Comparison of ENCODE assay signal across 26 cellular contexts in genomic region chr18:51541230-51541629, GRCh38.
"Had no signal": no experiment of that assay in that cellular context is flagged by ENCODE, and none has a peak within 500 bp of the region (broad histone marks: within the 10 kb centered on the region; RNA-seq: fewer than 3 reads in every experiment).

No MANE protein-coding gene starts in this region.

- H3K4me1 Mint-ChIP-seq: activated CD4-positive, alpha-beta T cell treated with anti-CD3 and anti-CD28 coated beads, Interleukin-2, amount 10 ng/mL, durations not matched to agents 24 days and 14 days; activated naive CD8-positive, alpha-beta T cell treated with anti-CD3 and anti-CD28 coated beads for 36 hours had no signal

- H3K27me3 Mint-ChIP-seq: activated CD4-positive, alpha-beta T cell treated with anti-CD3 and anti-CD28 coated beads, Interleukin-2, amount 10 ng/mL, durations not matched to agents 24 days and 14 days had no signal

- DNase-seq: activated CD4-positive, alpha-beta T cell treated with anti-CD3 and anti-CD28 coated beads for 1 hour; activated CD4-positive, alpha-beta T cell treated with anti-CD3 and anti-CD28 coated beads, Interleukin-2, amount 10 ng/mL, durations not matched to agents 24 days and 14 days; activated CD4-positive, alpha-beta T cell treated with anti-CD3 and anti-CD28 coated beads, Interleukin-2, amount 50 U/mL, for 48 hours; activated CD4-positive, CD25-positive, alpha-beta regulatory T cell; activated CD8-positive, alpha-beta T cell treated with anti-CD3 and anti-CD28 coated beads, Interleukin-2, amount 10 ng/mL, durations not matched to agents 7 days and 5 days; activated gamma-delta T cell treated with Interleukin-2 at 50 U/mL for 16 hours; activated naive CD4-positive, alpha-beta T cell treated with anti-CD3 and anti-CD28 coated beads for 36 hours; activated naive CD8-positive, alpha-beta T cell treated with anti-CD3 and anti-CD28 coated beads for 36 hours; amniotic stem cell; aorta; brain microvascular endothelial cell; central memory CD4-positive, alpha-beta T cell; MM.1S; MV-4-11; NCI-H1092; NCI-H1436 treated with DMSO at 0.1 percent for 48 hours; NCI-H1694 treated with DMSO at 0.1 percent for 48 hours; NCI-H2029 treated with DMSO at 0.1 percent for 48 hours; NCI-H2107; NCI-H2171; NCI-H510A; NCI-H526; NCI-H748 treated with DMSO at 0.1 percent for 48 hours; Right ventricle myocardium superior; T1000; WERI-Rb-1 had no signal

- H3K36me3 Mint-ChIP-seq: activated naive CD8-positive, alpha-beta T cell treated with anti-CD3 and anti-CD28 coated beads for 36 hours had no signal

- H3K9me3 Mint-ChIP-seq: activated CD4-positive, alpha-beta T cell treated with anti-CD3 and anti-CD28 coated beads, Interleukin-2, amount 10 ng/mL, durations not matched to agents 24 days and 14 days; activated naive CD4-positive, alpha-beta T cell treated with anti-CD3 and anti-CD28 coated beads for 36 hours had no signal

- H3K27ac Mint-ChIP-seq: activated CD4-positive, alpha-beta T cell treated with anti-CD3 and anti-CD28 coated beads, Interleukin-2, amount 10 ng/mL, durations not matched to agents 24 days and 14 days; activated CD8-positive, alpha-beta T cell treated with anti-CD3 and anti-CD28 coated beads, Interleukin-2, amount 10 ng/mL, durations not matched to agents 7 days and 5 days; activated naive CD4-positive, alpha-beta T cell treated with anti-CD3 and anti-CD28 coated beads for 36 hours; activated naive CD8-positive, alpha-beta T cell treated with anti-CD3 and anti-CD28 coated beads for 36 hours had no signal

- ATAC-seq: activated CD8-positive, alpha-beta T cell treated with anti-CD3 and anti-CD28 coated beads, Interleukin-2, amount 10 ng/mL, durations not matched to agents 7 days and 5 days had no signal

- H3K4me3 Mint-ChIP-seq: activated CD4-positive, alpha-beta T cell treated with anti-CD3 and anti-CD28 coated beads, Interleukin-2, amount 10 ng/mL, durations not matched to agents 24 days and 14 days; activated CD8-positive, alpha-beta T cell treated with anti-CD3 and anti-CD28 coated beads, Interleukin-2, amount 10 ng/mL, durations not matched to agents 7 days and 5 days; activated naive CD4-positive, alpha-beta T cell treated with anti-CD3 and anti-CD28 coated beads for 36 hours; activated naive CD8-positive, alpha-beta T cell treated with anti-CD3 and anti-CD28 coated beads for 36 hours had no signal
